ENCODE assay signal across 1 cellular context in genomic region chr4:82905205-82905604, GRCh38.
TF ChIP-seq lines count a peak whose summit lies in the region.

No MANE protein-coding gene starts in this region.

TF ChIP-seq in GM12878, 131 proteins besides CTCF, POLR2A, EP300 and RAD21 (continued from another document):
- no peak for TF ChIP-seq ZBTB33 (IDR thresholded peaks at IDR 0.05)
- TF ChIP-seq ZNF217 (IDR thresholded peaks at IDR 0.05) = peak; percentile 67; the same call in 1 of the 2 replicates
- TF ChIP-seq NR2F1 (conservative IDR thresholded peaks at IDR 0.05) = peak; percentile 81
- TF ChIP-seq SKIL (IDR thresholded peaks at IDR 0.05; ENCODE audit: low read depth, poor library complexity, severe bottlenecking) = peak; percentile 94
- TF ChIP-seq CHD4 (IDR thresholded peaks at IDR 0.05) = no peak
- no peak for TF ChIP-seq SUZ12 (IDR thresholded peaks at IDR 0.05; ENCODE audit: unreplicated experiment)
- TF ChIP-seq RAD51 (IDR thresholded peaks at IDR 0.05) = no peak
- no peak for TF ChIP-seq MYC (IDR thresholded peaks at IDR 0.05; ENCODE audit: insufficient read depth, insufficient read length, insufficient replicate concordance, low read length, severe bottlenecking)
- no peak for TF ChIP-seq SRF (IDR thresholded peaks at IDR 0.05; ENCODE audit: low read depth in 2 of 2, low read length in 2 of 2)
- TF ChIP-seq KLF5 (IDR thresholded peaks at IDR 0.05; ENCODE audit: partially characterized antibody) = no peak
- peak; percentile 96 for TF ChIP-seq ATF7 (IDR thresholded peaks at IDR 0.05; ENCODE audit: low read depth)
- no peak for TF ChIP-seq NR2C1 (IDR thresholded peaks at IDR 0.05)
- peak; percentile 68 for TF ChIP-seq PKNOX1 (IDR thresholded peaks at IDR 0.05)
- peak; percentile 73 for TF ChIP-seq BCL11A (IDR thresholded peaks at IDR 0.05; ENCODE audit: low read depth, low read length)
- peak; percentile 88 for TF ChIP-seq CREM (IDR thresholded peaks at IDR 0.05; ENCODE audit: low read depth)
